ENCODE assay signal across 11 cellular contexts in the genomic region with DNA sequence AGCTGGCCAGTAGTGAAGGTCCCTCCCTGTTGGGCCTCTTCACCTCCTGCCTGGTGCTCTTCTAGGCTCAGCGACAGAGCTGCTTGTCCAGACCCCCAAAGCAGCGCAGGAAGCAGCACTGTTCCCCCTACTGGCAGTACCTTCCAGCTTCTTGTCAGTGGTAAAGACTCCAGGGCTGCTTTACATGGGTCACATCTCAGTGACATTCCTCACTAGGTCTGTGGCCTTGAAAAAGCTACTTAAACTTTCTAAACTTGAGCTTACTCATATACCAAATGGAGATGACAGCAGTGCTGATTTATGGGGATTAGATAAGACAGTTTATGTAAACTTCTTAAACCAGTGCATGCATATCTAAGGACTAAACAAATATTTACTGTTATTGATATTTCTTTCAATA.
A peak's percentile ranks its signal among the peaks of the same experiment; 100 is the strongest.
DNase-seq lines count a peak whose midpoint lies in the region; ATAC-seq, FAIRE-seq and TF ChIP-seq lines count a peak whose summit lies in the region.
"Had no signal": no experiment of that assay in that cellular context is flagged by ENCODE, and none has a peak within 500 bp of the region (broad histone marks: within the 10 kb centered on the region; RNA-seq: fewer than 3 reads in every experiment).

No MANE protein-coding gene starts in this region.

- TF ChIP-seq EP300 in A549 (IDR thresholded peaks at IDR 0.05): no peak

- 74% methylated on average over 2 of the region's 2 CpGs for WGBS in A549 (ENCODE audit: missing lambda C conversion rate)
- no CpG with 5 or more reads among the region's 2 CpGs for WGBS in iPS DF 6.9 (ENCODE audit: insufficient coverage, insufficient read length)

- H3K4me3 ChIP-seq in A549: no peak overlapping the region
- no peak overlapping the region for H3K4me3 ChIP-seq in Karpas-422 (ENCODE audit: low read length)
- H3K4me3 ChIP-seq in cardiac fibroblast (replicated peaks in 1 of 2; ENCODE audit: low read depth in 2 of 2, low read length in 2 of 2): no peak overlapping the region
- H3K4me3 ChIP-seq in iPS DF 6.9 (ENCODE audit: low read length): no peak overlapping the region

- DNase-seq in A549 (ENCODE audit: low read depth in 1 of 2, low spot score in 1 of 2): peak in 1 of 2 experiments; percentile 9
- peak; percentile 46 for DNase-seq in Karpas-422
- peak; percentile 15 to 54 for DNase-seq in cardiac fibroblast (ENCODE audit: low read depth in 2 of 2)
- peak; percentile 48 for DNase-seq in iPS DF 6.9 (ENCODE audit: low read depth, low spot score)
- no peak for DNase-seq in H4 (ENCODE audit: low spot score)
- no peak for DNase-seq in SHP77 (lab: John Stamatoyannopoulos, UW)
- no peak for DNase-seq in NCI-H2227 treated with DMSO at 0.1 percent for 48 hours (lab: John Stamatoyannopoulos, UW)
- no peak for DNase-seq in GM19238 (ENCODE audit: insufficient read length, low spot score)
- DNase-seq: activated T-cell treated with anti-CD3 and anti-CD28 coated beads, Interleukin-2, amount 50 U/mL, for 24 hours; NCI-H446 had no signal

- no peaks in the 10 kb centered on the region for H4K20me1 ChIP-seq in Karpas-422 (ENCODE audit: insufficient read depth, low read depth, low read length)

- H2AFZ ChIP-seq in Karpas-422 (ENCODE audit: low read length): no peak overlapping the region

- no peaks in the 10 kb centered on the region for H3K79me2 ChIP-seq in Karpas-422 (ENCODE audit: low read length)

- FAIRE-seq in A549 (lab: Jason Lieb, UNC): no peak
- FAIRE-seq: colon had no signal

- TF ChIP-seq CTCF in A549 (IDR thresholded peaks at IDR 0.05) (no peak), cardiac fibroblast (IDR thresholded peaks at IDR 0.05; ENCODE audit: low read depth, low read length) (peak; percentile 19)

- CTCF ChIA-PET in A549 (lab: Yijun Ruan, JAX): no interaction called here

- no peak for TF ChIP-seq RAD21 in A549 (conservative IDR thresholded peaks at IDR 0.05 in 1 of 2, IDR thresholded peaks at IDR 0.05 in 1 of 2)

- POLR2A ChIA-PET in A549 (lab: Yijun Ruan, JAX): no interaction called here

- no peaks in the 10 kb centered on the region for H3K9me2 ChIP-seq in Karpas-422 (replicated peaks; ENCODE audit: insufficient read depth, low read length)

- H3K27ac ChIP-seq in A549: no peak overlapping the region
- no peak overlapping the region for H3K27ac ChIP-seq in Karpas-422 (ENCODE audit: low read length)
- H3K27ac ChIP-seq in iPS DF 6.9 (ENCODE audit: low read length): no peak overlapping the region

- H3K9me3 ChIP-seq in A549: no peaks in the 10 kb centered on the region
- peaks cover 6% of the 10 kb centered on the region for H3K9me3 ChIP-seq in Karpas-422 (ENCODE audit: low read length)
- H3K9me3 ChIP-seq in iPS DF 6.9 (ENCODE audit: control insufficient read depth, insufficient read depth, low read length): no peaks in the 10 kb centered on the region

- TF ChIP-seq POLR2A in A549 (IDR thresholded peaks at IDR 0.05; ENCODE audit: low read length): no peak

- H3K27me3 ChIP-seq in Karpas-422 (ENCODE audit: low read length) (no peaks in the 10 kb centered on the region), iPS DF 6.9 (ENCODE audit: control insufficient read depth, insufficient read depth, low read length) (no peaks in the 10 kb centered on the region)

- H3K4me1 ChIP-seq in A549 (no peaks in the 10 kb centered on the region), Karpas-422 (ENCODE audit: low read length) (no peaks in the 10 kb centered on the region), iPS DF 6.9 (ENCODE audit: control insufficient read depth, insufficient read depth, low read length) (no peaks in the 10 kb centered on the region; the same call in 1 of the 2 replicates)

- H3K4me2 ChIP-seq in A549: no peak overlapping the region
- H3K4me2 ChIP-seq in Karpas-422 (ENCODE audit: low read depth, low read length, poor library complexity, severe bottlenecking): no peak overlapping the region

- no peak overlapping the region for H3K9ac ChIP-seq in Karpas-422 (ENCODE audit: low read length)

- peak in 1 of 2 experiments; percentile 57; a peak in 2 of 6 replicates for ATAC-seq in A549

- H3K36me3 ChIP-seq in Karpas-422 (ENCODE audit: insufficient read depth, low read length) (0 out of 2 replicates have a peak, but pooled peaks cover 8% of the 10 kb centered on the region), iPS DF 6.9 (ENCODE audit: control insufficient read depth, insufficient read depth, low read length) (no peaks in the 10 kb centered on the region)

TF ChIP-seq in A549, 52 proteins besides CTCF, POLR2A, EP300 and RAD21:
- peak; percentile 35; the same call in 1 of the 2 replicates for TF ChIP-seq GATA3 (IDR thresholded peaks at IDR 0.05; ENCODE audit: borderline replicate concordance)
- TF ChIP-seq HOXB13 (CRISPR knock-in tag; IDR thresholded peaks at IDR 0.05; ENCODE audit: low read depth): no peak

Comparison
In these comparisons a context has a peak if more than half of its experiments do, and no peak if none do; other contexts are left out.
1. DNase-seq: peak in Karpas-422 (single experiment), cardiac fibroblast (2 of 2) and iPS DF 6.9 (single experiment); none in H4 (single experiment), SHP77 (0 of 2), NCI-H2227 treated with DMSO at 0.1 percent for 48 hours (single experiment) and GM19238 (single experiment).